Comparison of ENCODE assay signal across 9 cellular contexts in genomic region chr15:48925714-48926223, GRCh38. TPM values are rescaled to one million over a fixed set of nuclear protein-coding genes. Genes with fewer than 3 reads are reported as not detected.
DNase-seq lines count a peak whose midpoint lies in the region; ATAC-seq, FAIRE-seq and TF ChIP-seq lines count a peak whose summit lies in the region.
"Had no signal": no experiment of that assay in that cellular context is flagged by ENCODE, and none has a peak within 500 bp of the region (broad histone marks: within the 10 kb centered on the region; RNA-seq: fewer than 3 reads in every experiment).

No MANE protein-coding gene starts in this region.

- no peak for FAIRE-seq in GM12878 (lab: Jason Lieb, UNC)
- no peak for FAIRE-seq in kidney (lab: Jason Lieb, UNC)

- H3K79me2 ChIP-seq in GM12878 (ENCODE audit: control insufficient read depth, insufficient read depth, low read length) (no peaks in the 10 kb centered on the region), osteoblast (ENCODE audit: insufficient read depth, low read length) (no peaks in the 10 kb centered on the region)

- intact Hi-C loops in GM12878 (cut with micrococcal nuclease; ENCODE audit: unreplicated experiment): no loop called here
- intact Hi-C loops in kidney (cut with DNase I): no loop called here

- H3K9me3 ChIP-seq in GM12878 (replicated peaks; ENCODE audit: control insufficient read depth, insufficient read depth, low read length) (no peaks in the 10 kb centered on the region), osteoblast (ENCODE audit: low read depth, low read length) (no peaks in the 10 kb centered on the region), kidney (ENCODE audit: control insufficient read depth in 1 of 2, low read length in 2 of 2) (no peaks in the 10 kb centered on the region)
- H3K9me3 ChIP-seq: BLaER1 had no signal

- no peaks in the 10 kb centered on the region for H3K4me1 ChIP-seq in GM12878 (ENCODE audit: control insufficient read depth, insufficient read depth, low read length)
- peaks cover 25% of the 10 kb centered on the region for H3K4me1 ChIP-seq in osteoblast (ENCODE audit: insufficient read depth, low read length)
- H3K4me1 ChIP-seq in kidney (ENCODE audit: control insufficient read depth in 1 of 2, insufficient read depth in 1 of 2, low read depth in 1 of 2, low read length in 2 of 2): no peaks in the 10 kb centered on the region
- H3K4me1 ChIP-seq: BLaER1 had no signal

- H3K9ac ChIP-seq in GM12878 (ENCODE audit: control insufficient read depth, insufficient read depth, low read length) (no peak overlapping the region), kidney (ENCODE audit: low read length in 2 of 2) (no peak overlapping the region)
- H3K9ac ChIP-seq: BLaER1 had no signal

- RAD21 ChIA-PET in GM12878 (lab: Charles Lee; ENCODE audit: unreplicated experiment): no interaction called here

- H3K27me3 ChIP-seq in GM12878 (replicated peaks in 1 of 2; ENCODE audit: control insufficient read depth in 2 of 2, insufficient read depth in 2 of 2, low read length in 1 of 2) (no peaks in the 10 kb centered on the region), osteoblast (ENCODE audit: insufficient read depth, low read length) (no peaks in the 10 kb centered on the region)
- H3K27me3 ChIP-seq: BLaER1 had no signal

- H3K4me2 ChIP-seq in GM12878 (ENCODE audit: control insufficient read depth, insufficient read depth) (no peak overlapping the region), osteoblast (ENCODE audit: insufficient read depth, low read length) (peak overlapping the region; percentile 19)
- H3K4me2 ChIP-seq: BLaER1 had no signal

- no peak overlapping the region for H3K4me3 ChIP-seq in GM12878
- H3K4me3 ChIP-seq in osteoblast (ENCODE audit: insufficient read depth, low read length): no peak overlapping the region
- H3K4me3 ChIP-seq in kidney (ENCODE audit: low read length in 2 of 2): no peak overlapping the region
- H3K4me3 ChIP-seq: BLaER1 had no signal

- no peak for ATAC-seq in GM12878
- ATAC-seq in HG03196 (IDR thresholded peaks at IDR 0.05; ENCODE audit: unreplicated experiment): no peak

- in situ Hi-C loops in GM12878 (cut with MboI): no loop called here

- 36% methylated on average over 9 of the region's 9 CpGs for WGBS in GM12878 (ENCODE audit: insufficient coverage, insufficient replicate concordance, low lambda C conversion rate, missing lambda C conversion rate)

- TF ChIP-seq POLR2A in GM12878 (IDR thresholded peaks at IDR 0.05; ENCODE audit: low read depth, low read length): no peak

- SMC1A ChIA-PET in GM12878 (lab: Charles Lee; ENCODE audit: uncharacterized antibody, unreplicated experiment): interaction anchor here (1.1 to 2.7 kb wide), 5 partner anchors 9 to 50 kb away, joined by 4 to 9 read pairs (median 7); partner anchors contain the start of gene SHC4

- POLR2A ChIA-PET in GM12878 (lab: Charles Lee): no interaction called here

- no TSS peak for BruUV-seq in GM12878 (replicated peaks; lab: Mats Ljungman, UMichigan)

- TF ChIP-seq CTCF in GM12878 (IDR thresholded peaks at IDR 0.05 in 2 of 3, conservative IDR thresholded peaks at IDR 0.05 in 1 of 3; ENCODE audit: control insufficient read depth in 2 of 3, extremely low read depth in 1 of 3, insufficient read depth in 1 of 3, low read depth in 3 of 3, low read length in 3 of 3) (no peak), osteoblast (IDR thresholded peaks at IDR 0.05; ENCODE audit: extremely low read depth, low read depth, low read length) (no peak), kidney (IDR thresholded peaks at IDR 0.05; ENCODE audit: borderline replicate concordance, extremely low read depth, insufficient read depth) (no peak)

- H4K20me1 ChIP-seq in GM12878 (ENCODE audit: control insufficient read depth, insufficient read depth) (no peaks in the 10 kb centered on the region), osteoblast (ENCODE audit: insufficient read depth, low read length) (no peaks in the 10 kb centered on the region)
- H4K20me1 ChIP-seq: BLaER1 had no signal

- CTCF ChIA-PET in GM12878 (lab: Yijun Ruan, JAX): interaction anchor here (1.0 to 2.6 kb wide), 2 partner anchors 50 to 497 kb away, joined by 4 to 10 read pairs; partner anchors contain the start of gene FGF7

- no peak for TF ChIP-seq EP300 in GM12878 (IDR thresholded peaks at IDR 0.05; ENCODE audit: borderline replicate concordance in 1 of 2, control insufficient read depth in 1 of 2, low read depth in 2 of 2, low read length in 2 of 2)

- H2AFZ ChIP-seq in GM12878 (ENCODE audit: control insufficient read depth, low read depth, low read length) (no peak overlapping the region), osteoblast (ENCODE audit: low read length) (peak overlapping the region; percentile 9)

- DNase-seq in NCI-H2081 (lab: John Stamatoyannopoulos, UW): peak; percentile 2 to 49
- DNase-seq in NCI-H2081 treated with DMSO at 0.1 percent for 48 hours (lab: John Stamatoyannopoulos, UW): no peak
- DNase-seq in NCI-H446 (lab: John Stamatoyannopoulos, UW): peak; percentile 13 to 53
- no peak for DNase-seq in GM12878 (ENCODE audit: low read depth, low spot score)
- DNase-seq in osteoblast (ENCODE audit: insufficient read length, low spot score, missing footprints): peak; percentile 75
- no peak for DNase-seq in kidney
- no peak for DNase-seq in SK-N-DZ (ENCODE audit: low spot score)

- no peak for TF ChIP-seq RAD21 in GM12878 (IDR thresholded peaks at IDR 0.05; ENCODE audit: insufficient read depth, low read depth, low read length)

- H3K27ac ChIP-seq in GM12878 (ENCODE audit: control insufficient read depth, insufficient read depth): no peak overlapping the region
- peak overlapping the region; percentile 60 for H3K27ac ChIP-seq in osteoblast (ENCODE audit: low read depth, low read length)
- H3K27ac ChIP-seq in kidney (ENCODE audit: low read depth in 2 of 2, low read length in 2 of 2): no peak overlapping the region
- H3K27ac ChIP-seq: BLaER1 had no signal

- H3K36me3 ChIP-seq in GM12878 (ENCODE audit: control insufficient read depth in 2 of 2, insufficient read depth in 2 of 2, low read length in 1 of 2) (no peaks in the 10 kb centered on the region), osteoblast (ENCODE audit: insufficient read depth, low read length) (no peaks in the 10 kb centered on the region), kidney (ENCODE audit: control insufficient read depth in 1 of 2, insufficient read depth in 2 of 2, low read length in 2 of 2) (no peaks in the 10 kb centered on the region)
- H3K36me3 ChIP-seq: BLaER1 had no signal

TF ChIP-seq in GM12878, 131 proteins besides CTCF, POLR2A, EP300 and RAD21:
- TF ChIP-seq IKZF1 (conservative IDR thresholded peaks at IDR 0.05): 0 out of 2 replicates have a peak, but pooled peaks have one; percentile 12
- no peak for TF ChIP-seq LARP7 (IDR thresholded peaks at IDR 0.05)

RNA-seq across cellular contexts. Expression of gene SHC4, which starts 38.0 kb away (rescaled TPM):
- 0.98 and 1.3 TPM in 2 replicates for total RNA-seq in GM12878 (2013; cell fraction: nucleolus; rRNA removed)
- total RNA-seq in GM12878 (2014; rRNA removed) (0.22 and 0.28 TPM in 2 replicates), GM12878 (2014; rRNA removed; fragmentation: Illumina TruSeq; extraction: Trizol) (0.13 and 0.14 TPM in 2 replicates), GM12878 (2021) (0.15 and 0.35 TPM in 2 replicates), osteoblast (0.72 and 1.5 TPM in 2 replicates), kidney (0.50 TPM)
- not detected for polyA plus RNA-seq in GM12878 (2011; ENCODE audit: low read depth)
- polyA plus RNA-seq in GM12878 (2011; rRNA removed) (0.77 and 1.5 TPM in 2 replicates), GM12878 (2014; fragmentation: Illumina TruSeq; extraction: Trizol) (0.25 TPM in 1 of 2 replicates, not detected in the other), GM12878 (2014; fragmentation: Nextera tagmentation; extraction: Ambion mirVana) (under 1 TPM; 0.04 to 0.08 TPM), GM12878 (2014; rRNA removed) (0.08 and 0.19 TPM in 2 replicates), GM12878 (2016; fragmentation: Nextera tagmentation; extraction: Ambion mirVana) (under 1 TPM; 0.13 to 0.87 TPM), kidney (ENCODE audit: insufficient read depth, low read depth, low replicate concordance) (0.47 TPM)
- polyA plus RNA-seq in GM12878 (2011; cell fraction: cytosol; rRNA removed): 0.64 and 0.94 TPM in 2 replicates
- 1.8 and 2.6 TPM in 2 replicates for polyA plus RNA-seq in GM12878 (2011; cell fraction: nucleus; rRNA removed)
- 0.05 and 0.14 TPM in 2 replicates for polyA plus RNA-seq in GM12878 (2012)
- polyA minus RNA-seq in GM12878 (2011; rRNA and poly(A)+ RNA removed): 4.3 and 4.4 TPM in 2 replicates
- 1.1 TPM in 1 of 2 replicates, not detected in the other for polyA minus RNA-seq in GM12878 (2011; cell fraction: cytosol; rRNA and poly(A)+ RNA removed)
- 3.3 and 5.6 TPM in 2 replicates for polyA minus RNA-seq in GM12878 (2011; cell fraction: nucleus; rRNA and poly(A)+ RNA removed)
- 0.80 and 0.81 TPM in 2 replicates for polyA plus RNA-seq in SK-N-DZ (2014; cell fraction: cytosol; rRNA removed)
- polyA plus RNA-seq in SK-N-DZ (2014; cell fraction: nucleus; rRNA removed): 0.99 and 1.8 TPM in 2 replicates

RNA-seq across cellular contexts. Expression of gene EID1, which starts 47.8 kb away (rescaled TPM):
- total RNA-seq in GM12878 (2013; cell fraction: nucleolus; rRNA removed): 22.5 and 30.9 TPM in 2 replicates
- total RNA-seq in GM12878 (2014; rRNA removed) (98.9 and 127 TPM in 2 replicates), GM12878 (2014; rRNA removed; fragmentation: Illumina TruSeq; extraction: Trizol) (123 and 125 TPM in 2 replicates), GM12878 (2021) (119 TPM in 2 replicates), osteoblast (193 and 206 TPM in 2 replicates), kidney (119 TPM)
- 50.9 TPM for polyA plus RNA-seq in GM12878 (2011; ENCODE audit: low read depth)
- polyA plus RNA-seq in GM12878 (2011; rRNA removed) (157 and 182 TPM in 2 replicates), GM12878 (2014; fragmentation: Illumina TruSeq; extraction: Trizol) (123 and 157 TPM in 2 replicates), GM12878 (2014; fragmentation: Nextera tagmentation; extraction: Ambion mirVana) (10 to 100 TPM; 45.6 to 79.5 TPM), GM12878 (2014; rRNA removed) (137 and 142 TPM in 2 replicates), GM12878 (2016; fragmentation: Nextera tagmentation; extraction: Ambion mirVana) (100 to 1,000 TPM; 202 to 210 TPM), kidney (ENCODE audit: insufficient read depth, low read depth, low replicate concordance) (123 TPM)
- 83.4 and 91.3 TPM in 2 replicates for polyA plus RNA-seq in GM12878 (2011; cell fraction: cytosol; rRNA removed)
- 57.1 and 85.9 TPM in 2 replicates for polyA plus RNA-seq in GM12878 (2011; cell fraction: nucleus; rRNA removed)
- 82.8 and 85.4 TPM in 2 replicates for polyA plus RNA-seq in GM12878 (2012)
- polyA minus RNA-seq in GM12878 (2011; rRNA and poly(A)+ RNA removed): 26.5 and 28.2 TPM in 2 replicates
- polyA minus RNA-seq in GM12878 (2011; cell fraction: cytosol; rRNA and poly(A)+ RNA removed): 29.9 and 32.7 TPM in 2 replicates
- polyA minus RNA-seq in GM12878 (2011; cell fraction: nucleus; rRNA and poly(A)+ RNA removed): 10.8 and 15.1 TPM in 2 replicates
- 273 and 290 TPM in 2 replicates for polyA plus RNA-seq in SK-N-DZ (2014; cell fraction: cytosol; rRNA removed)
- polyA plus RNA-seq in SK-N-DZ (2014; cell fraction: nucleus; rRNA removed): 101 and 141 TPM in 2 replicates

Comparison
In these comparisons a context has a peak if more than half of its experiments do, and no peak if none do; other contexts are left out.
1. DNase-seq: peak in NCI-H2081 (2 of 2), NCI-H446 (2 of 2) and osteoblast (single experiment); none in NCI-H2081 treated with DMSO at 0.1 percent for 48 hours (single experiment), GM12878 (single experiment), kidney (single experiment) and SK-N-DZ (single experiment).